Comparison of ENCODE assay signal across 1 cellular context in genomic region chr12:570237-570925, GRCh38.
TF ChIP-seq lines count a peak whose summit lies in the region.

No MANE protein-coding gene starts in this region.

TF ChIP-seq in HepG2, 621 proteins besides CTCF, POLR2A, EP300 and RAD21 (continued from another document and continues in another):
- TF ChIP-seq GABPA (IDR thresholded peaks at IDR 0.05; ENCODE audit: low read depth, low read length) (no peak), GABPA (CRISPR knock-in tag; IDR thresholded peaks at IDR 0.05; ENCODE audit: low read depth) (no peak), TFDP1 (CRISPR knock-in tag; IDR thresholded peaks at IDR 0.05; ENCODE audit: borderline replicate concordance) (peak; percentile 49; the same call in 1 of the 2 replicates), ZFP36 (IDR thresholded peaks at IDR 0.05; ENCODE audit: borderline replicate concordance, low read depth, low read length, partially characterized antibody) (no peak), PRDM10 (CRISPR knock-in tag; IDR thresholded peaks at IDR 0.05; ENCODE audit: low read depth) (peak; percentile 32; the same call in 1 of the 2 replicates), TRAFD1 (CRISPR knock-in tag; IDR thresholded peaks at IDR 0.05; ENCODE audit: borderline replicate concordance) (no peak), ZNF207 (IDR thresholded peaks at IDR 0.05; ENCODE audit: borderline replicate concordance) (no peak), REL (CRISPR knock-in tag; conservative IDR thresholded peaks at IDR 0.05) (no peak), JUN (CRISPR knock-in tag; IDR thresholded peaks at IDR 0.05) (peak; percentile 50; the same call in 1 of the 2 replicates), ZNF788 (CRISPR knock-in tag; IDR thresholded peaks at IDR 0.05; ENCODE audit: borderline replicate concordance) (peak; percentile 39; the same call in 1 of the 2 replicates), AHDC1 (CRISPR knock-in tag; IDR thresholded peaks at IDR 0.05; ENCODE audit: borderline replicate concordance) (peak; percentile 14; the same call in 1 of the 2 replicates), ZBTB46 (CRISPR knock-in tag; IDR thresholded peaks at IDR 0.05; ENCODE audit: borderline replicate concordance) (no peak), HOXA7 (CRISPR knock-in tag; IDR thresholded peaks at IDR 0.05) (no peak), ZKSCAN8 (CRISPR knock-in tag; IDR thresholded peaks at IDR 0.05; ENCODE audit: borderline replicate concordance) (0 out of 2 replicates have a peak, but pooled peaks have one; percentile 66), ELK4 (CRISPR knock-in tag; IDR thresholded peaks at IDR 0.05; ENCODE audit: borderline replicate concordance) (no peak), EED (CRISPR knock-in tag; IDR thresholded peaks at IDR 0.05) (peak; percentile 6; the same call in 1 of the 2 replicates), ELF4 (CRISPR knock-in tag; IDR thresholded peaks at IDR 0.05; ENCODE audit: borderline replicate concordance) (no peak), MTERF4 (CRISPR knock-in tag; IDR thresholded peaks at IDR 0.05) (peak; percentile 78; the same call in 1 of the 2 replicates), RARA (CRISPR knock-in tag; IDR thresholded peaks at IDR 0.05) (peak; percentile 65), ZNF75D (CRISPR knock-in tag; IDR thresholded peaks at IDR 0.05; ENCODE audit: borderline replicate concordance) (no peak), PCBP2 (optimal IDR thresholded peaks at IDR 0.05; ENCODE audit: low read depth, low read length, poor library complexity, severe bottlenecking) (no peak), PRMT3 (CRISPR knock-in tag; IDR thresholded peaks at IDR 0.05; ENCODE audit: borderline replicate concordance, low read depth) (no peak), ZNF646 (CRISPR knock-in tag; IDR thresholded peaks at IDR 0.05) (no peak), ZNF484 (CRISPR knock-in tag; IDR thresholded peaks at IDR 0.05; ENCODE audit: borderline replicate concordance, low read depth) (no peak), GTF2F1 (IDR thresholded peaks at IDR 0.05; ENCODE audit: low read length) (no peak), FOSL2 (CRISPR knock-in tag; IDR thresholded peaks at IDR 0.05) (peak; percentile 98)
- TF ChIP-seq, protein P1, sequence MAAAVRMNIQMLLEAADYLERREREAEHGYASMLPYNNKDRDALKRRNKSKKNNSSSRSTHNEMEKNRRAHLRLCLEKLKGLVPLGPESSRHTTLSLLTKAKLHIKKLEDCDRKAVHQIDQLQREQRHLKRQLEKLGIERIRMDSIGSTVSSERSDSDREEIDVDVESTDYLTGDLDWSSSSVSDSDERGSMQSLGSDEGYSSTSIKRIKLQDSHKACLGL (CRISPR knock-in tag; IDR thresholded peaks at IDR 0.05) = peak; percentile 27; the same call in 1 of the 2 replicates
